Comparison of ENCODE assay signal across 21 cellular contexts in genomic region chr4:14771504-14772175, GRCh38.
A peak's percentile ranks its signal among the peaks of the same experiment; 100 is the strongest.
DNase-seq lines count a peak whose midpoint lies in the region; ATAC-seq and TF ChIP-seq lines count a peak whose summit lies in the region.
"Had no signal": no experiment of that assay in that cellular context is flagged by ENCODE, and none has a peak within 500 bp of the region (broad histone marks: within the 10 kb centered on the region; RNA-seq: fewer than 3 reads in every experiment).

No MANE protein-coding gene starts in this region.

- no peak overlapping the region for H3K4me3 ChIP-seq in esophagus squamous epithelium
- H3K4me3 ChIP-seq in skin epidermis, result no peak overlapping the region
- no peak overlapping the region for H3K4me3 ChIP-seq in BE2C (ENCODE audit: low read depth, low read length)
- H3K4me3 ChIP-seq: K562, SJSA1 had no signal

- H3K9me3 ChIP-seq in esophagus squamous epithelium, result no peaks in the 10 kb centered on the region
- H3K9me3 ChIP-seq in BE2C, result no peaks in the 10 kb centered on the region
- H3K9me3 ChIP-seq: SJSA1 had no signal

- intact Hi-C loops in esophagus squamous epithelium (cut with DNase I), result no loop called here

- H3K27ac ChIP-seq in esophagus squamous epithelium, result peak overlapping the region in 3 of 4 donors; percentile 1 to 42 (median 32)
- H3K27ac ChIP-seq in skin epidermis, result peak overlapping the region in 17 of 21 experiments; percentile 4 to 76 (median 42)
- H3K27ac ChIP-seq: HL-60, SJSA1 had no signal

- DNase-seq in M059J (ENCODE audit: low read depth) (peak; percentile 50), T1000 (lab: John Stamatoyannopoulos, UW) (peak; percentile 31), esophagus squamous epithelium (lab: John Stamatoyannopoulos, UW) (no peak), BE2C (no peak), T-helper 2 cell (no peak)
- no peak for DNase-seq in activated CD8-positive, alpha-beta memory T cell treated with anti-CD3 and anti-CD28 coated beads for 24 hours
- DNase-seq: ACHN; CD4-positive, alpha-beta memory T cell; DMS79; GDM1; MM.1S; NCI-H1105; NCI-H1694 treated with DMSO at 0.1 percent for 48 hours; NCI-H446 treated with DMSO at 0.1 percent for 48 hours; NCI-H748 treated with DMSO at 0.1 percent for 48 hours had no signal

- TF ChIP-seq POLR2A in esophagus squamous epithelium (IDR thresholded peaks at IDR 0.05), result no peak

- H3K36me3 ChIP-seq in esophagus squamous epithelium (no peaks in the 10 kb centered on the region), BE2C (no peaks in the 10 kb centered on the region)
- H3K36me3 ChIP-seq: SJSA1 had no signal

- no peak for ATAC-seq in HG02840 (IDR thresholded peaks at IDR 0.05; ENCODE audit: low FRiP score, unreplicated experiment)
- ATAC-seq: K562, Panc1 had no signal

- H3K27me3 ChIP-seq in esophagus squamous epithelium, result no peaks in the 10 kb centered on the region
- H3K27me3 ChIP-seq in BE2C, result no peaks in the 10 kb centered on the region
- H3K27me3 ChIP-seq: SJSA1 had no signal

- WGBS in esophagus squamous epithelium, 2 donors, result 41 to 49% methylated on average over 2 of the region's 2 CpGs

- peaks cover 5 to 33% (median 13%) of the 10 kb centered on the region in 3 donors for H3K4me1 ChIP-seq in esophagus squamous epithelium
- H3K4me1 ChIP-seq in BE2C, result no peaks in the 10 kb centered on the region
- H3K4me1 ChIP-seq: SJSA1 had no signal

- TF ChIP-seq CTCF in esophagus squamous epithelium (IDR thresholded peaks at IDR 0.05), result no peak
- TF ChIP-seq CTCF in BE2C (IDR thresholded peaks at IDR 0.05; ENCODE audit: low read depth, low read length), result no peak

Comparison
In these comparisons a context has a peak if more than half of its experiments do, and no peak if none do; other contexts are left out.
1. DNase-seq: peak in M059J (single experiment) and T1000 (single experiment); none in esophagus squamous epithelium (single experiment), activated CD8-positive, alpha-beta memory T cell treated with anti-CD3 and anti-CD28 coated beads for 24 hours (single experiment), BE2C (single experiment) and T-helper 2 cell (0 of 5).